ENCODE assay signal across 15 cellular contexts in the genomic region with DNA sequence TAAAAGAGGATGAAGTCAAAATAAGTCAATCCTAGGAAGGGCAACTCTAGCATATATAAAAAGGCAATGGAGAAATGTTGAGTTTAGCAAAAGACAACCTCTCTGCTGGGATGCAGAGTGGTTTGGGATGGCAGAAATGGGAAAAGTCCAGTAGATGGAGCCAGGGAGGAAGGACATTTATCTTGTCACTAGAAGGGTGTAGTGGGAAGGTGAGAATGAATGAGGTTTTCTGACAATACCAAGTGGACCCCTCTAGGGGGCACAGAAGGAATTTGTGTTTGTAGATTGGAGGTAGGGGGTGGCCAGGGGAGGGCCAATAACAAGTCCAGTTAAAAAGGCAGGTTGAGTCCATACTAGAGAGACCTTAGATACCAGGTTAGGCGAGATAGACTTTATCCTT.
DNase-seq lines count a peak whose midpoint lies in the region; ATAC-seq, FAIRE-seq and TF ChIP-seq lines count a peak whose summit lies in the region.
"Had no signal": no experiment of that assay in that cellular context is flagged by ENCODE, and none has a peak within 500 bp of the region (broad histone marks: within the 10 kb centered on the region; RNA-seq: fewer than 3 reads in every experiment).

No MANE protein-coding gene starts in this region.

- no peak overlapping the region for H4K5ac ChIP-seq in H1 (ENCODE audit: insufficient read length, low read depth, low read length)

- H3K4me3 ChIP-seq in H1 (ENCODE audit: extremely low read depth in 1 of 4, insufficient read depth in 2 of 4, low read depth in 3 of 4, low read length in 4 of 4) (no peak overlapping the region), osteoblast (ENCODE audit: insufficient read depth, low read length) (no peak overlapping the region)
- H3K4me3 ChIP-seq: vagina had no signal

- WGBS in H1 (ENCODE audit: extremely low coverage in 1 of 2, insufficient coverage in 1 of 2, insufficient read length in 1 of 2, insufficient replicate concordance in 2 of 2, low coverage in 1 of 2, low lambda C conversion rate in 2 of 2, missing lambda C conversion rate in 1 of 2), 2 experiments = 80% methylated on average over 1 of the region's 1 CpG; no CpG with 5 or more reads in 1 of the 2 experiments

- H3K27ac ChIP-seq in H1 (ENCODE audit: low read depth, low read length) (no peak overlapping the region), osteoblast (ENCODE audit: low read depth, low read length) (no peak overlapping the region)
- H3K27ac ChIP-seq: vagina had no signal

- TF ChIP-seq CTCF in H1 (IDR thresholded peaks at IDR 0.05; ENCODE audit: control extremely low read depth in 1 of 3, insufficient read depth in 1 of 3, low read depth in 1 of 3, low read length in 3 of 3) (peak in 2 of 3 experiments; percentile 69 to 78; a peak in 3 of 4 replicates), osteoblast (IDR thresholded peaks at IDR 0.05; ENCODE audit: extremely low read depth, low read depth, low read length) (peak; percentile 47)

- no peak overlapping the region for H3K14ac ChIP-seq in H1 (ENCODE audit: insufficient read length)

- DNase-seq in SIG-M5 treated with dmso at 0.1 percent for 504 hours (lab: John Stamatoyannopoulos, UW; ENCODE audit: unreplicated experiment) = peak; percentile 9
- DNase-seq in SIG-M5 (lab: John Stamatoyannopoulos, UW) = no peak
- peak; percentile 7 for DNase-seq in NCI-H526 treated with DMSO at 0.1 percent for 48 hours (lab: John Stamatoyannopoulos, UW)
- peak in 1 of 2 experiments; percentile 46 for DNase-seq in H1 (ENCODE audit: low read depth in 1 of 2, low spot score in 2 of 2)
- no peak for DNase-seq in osteoblast (ENCODE audit: insufficient read length, low spot score, missing footprints)
- no peak for DNase-seq in head of caudate nucleus
- DNase-seq in NCI-H2227 (lab: John Stamatoyannopoulos, UW; ENCODE audit: unreplicated experiment) = no peak
- DNase-seq: AML-193, cerebellar nuclear complex, glutamatergic neuron, GOT3, NCI-H1105 had no signal

- H2BK5ac ChIP-seq in H1 (ENCODE audit: low read depth, low read length) = peak overlapping the region; percentile 7; the same call in 1 of the 2 replicates

- H3K23ac ChIP-seq in H1 (ENCODE audit: insufficient read length) = no peak overlapping the region

- H3K79me1 ChIP-seq in H1 (ENCODE audit: low read depth, low read length) = peaks cover 5% of the 10 kb centered on the region

- peaks cover 6% of the 10 kb centered on the region; the same call in 1 of the 2 replicates for H3K23me2 ChIP-seq in H1 (ENCODE audit: low read depth, low read length)

- TF ChIP-seq RAD21 in H1 (IDR thresholded peaks at IDR 0.05 in 1 of 2, conservative IDR thresholded peaks at IDR 0.05 in 1 of 2; ENCODE audit: low read depth in 2 of 2, low read length in 2 of 2) = peak; percentile 72 to 85

- H3K56ac ChIP-seq in H1 (replicated peaks; ENCODE audit: insufficient read length, low read depth, low read length) = no peak overlapping the region

- peak; percentile 79 for FAIRE-seq in H1 (lab: Jason Lieb, UNC)

- H2BK120ac ChIP-seq in H1 (replicated peaks; ENCODE audit: low read depth, low read length) = no peak overlapping the region

- no peak overlapping the region for H2AFZ ChIP-seq in H1 (ENCODE audit: low read length)
- no peak overlapping the region for H2AFZ ChIP-seq in osteoblast (ENCODE audit: low read length)

- ATAC-seq in HG03565 (IDR thresholded peaks at IDR 0.05; ENCODE audit: unreplicated experiment) = no peak
- ATAC-seq: sciatic nerve had no signal

- H3K9ac ChIP-seq in H1 (replicated peaks in 1 of 4; ENCODE audit: extremely low read depth in 1 of 4, low read depth in 3 of 4, low read length in 3 of 4) = no peak overlapping the region

- no peak overlapping the region for H2BK20ac ChIP-seq in H1 (ENCODE audit: low read length)

- intact Hi-C loops in head of caudate nucleus (cut with DNase I) = no loop called here

- peaks cover 0 to 4% (median under 1%) of the 10 kb centered on the region in 4 experiments; a peak in 2 of 7 replicates for H3K27me3 ChIP-seq in H1 (replicated peaks in 1 of 4; ENCODE audit: control insufficient read depth in 3 of 4, extremely low read depth in 1 of 4, insufficient read depth in 3 of 4, low read length in 3 of 4)
- no peaks in the 10 kb centered on the region for H3K27me3 ChIP-seq in osteoblast (ENCODE audit: insufficient read depth, low read length)
- H3K27me3 ChIP-seq: vagina had no signal

- H2AK5ac ChIP-seq in H1 (ENCODE audit: low read depth, low read length) = peak overlapping the region; percentile 70; the same call in 1 of the 2 replicates

- no peak for TF ChIP-seq POLR2A in H1 (IDR thresholded peaks at IDR 0.05; ENCODE audit: control extremely low read depth in 1 of 2, low read depth in 2 of 2, low read length in 2 of 2)

- H2BK12ac ChIP-seq in H1 (ENCODE audit: low read depth, low read length) = peak overlapping the region; percentile 77

- no peaks in the 10 kb centered on the region for H3K79me2 ChIP-seq in H1 (ENCODE audit: control insufficient read depth in 1 of 2, insufficient read depth in 2 of 2, low read length in 2 of 2)
- H3K79me2 ChIP-seq in osteoblast (ENCODE audit: insufficient read depth, low read length) = no peaks in the 10 kb centered on the region

- H4K20me1 ChIP-seq in H1 (replicated peaks in 1 of 2; ENCODE audit: control insufficient read depth in 1 of 2, insufficient read depth in 2 of 2, low read length in 2 of 2) (peaks cover 0 to 5% of the 10 kb centered on the region in 2 experiments), osteoblast (ENCODE audit: insufficient read depth, low read length) (no peaks in the 10 kb centered on the region)

- H3K18ac ChIP-seq in H1 (ENCODE audit: extremely low read depth, low read length) = no peak overlapping the region

- H3K9me3 ChIP-seq in H1 (ENCODE audit: insufficient read depth in 2 of 2, low read depth in 1 of 2, low read length in 1 of 2) (no peaks in the 10 kb centered on the region), osteoblast (ENCODE audit: low read depth, low read length) (no peaks in the 10 kb centered on the region)
- H3K9me3 ChIP-seq: vagina had no signal

- H3K4ac ChIP-seq in H1 (replicated peaks; ENCODE audit: insufficient read length, low read depth, low read length) = no peak overlapping the region

- no peak for TF ChIP-seq EP300 in H1 (IDR thresholded peaks at IDR 0.05; ENCODE audit: borderline replicate concordance in 1 of 2, low read depth in 2 of 2, low read length in 2 of 2)

- CTCF ChIA-PET in H1 (lab: Charles Lee; ENCODE audit: partially characterized antibody) = interaction anchor here (0.8 to 2.6 kb wide), 15 partner anchors 11 to 605 kb away, joined by 3 to 12 read pairs (median 4); no protein-coding TSS in a partner anchor

- POLR2A ChIA-PET in H1 (lab: Charles Lee; ENCODE audit: partially characterized antibody) = interaction anchor here (1.3 kb wide), 1 partner anchor 9 kb away, joined by 3 read pairs; no protein-coding TSS in a partner anchor

- no peak overlapping the region for H3K4me2 ChIP-seq in H1 (ENCODE audit: insufficient read depth in 1 of 2, low read depth in 2 of 2, low read length in 2 of 2)
- H3K4me2 ChIP-seq in osteoblast (ENCODE audit: insufficient read depth, low read length) = no peak overlapping the region

- no peak overlapping the region for H2BK15ac ChIP-seq in H1 (ENCODE audit: low read length)

- H3K4me1 ChIP-seq in H1 (replicated peaks in 1 of 4; ENCODE audit: control insufficient read depth in 3 of 4, insufficient read depth in 4 of 4, low read length in 3 of 4) (peaks cover 0 to 3% (median under 1%) of the 10 kb centered on the region in 4 experiments; a peak in 1 of 7 replicates), osteoblast (ENCODE audit: insufficient read depth, low read length) (no peaks in the 10 kb centered on the region)

- no peak overlapping the region for H4K8ac ChIP-seq in H1 (ENCODE audit: extremely low read depth, insufficient read depth, low read length)

- H3K36me3 ChIP-seq in H1 (ENCODE audit: control insufficient read depth in 2 of 4, insufficient read depth in 4 of 4, low read length in 3 of 4) (no peaks in the 10 kb centered on the region; a peak in 1 of 8 replicates), osteoblast (ENCODE audit: insufficient read depth, low read length) (no peaks in the 10 kb centered on the region)
- H3K36me3 ChIP-seq: vagina had no signal

- no peak overlapping the region for H4K91ac ChIP-seq in H1 (replicated peaks; ENCODE audit: insufficient read length, low read length)

TF ChIP-seq in H1, 55 proteins besides CTCF, POLR2A, EP300 and RAD21:
- no peak for TF ChIP-seq CTBP2 (IDR thresholded peaks at IDR 0.05; ENCODE audit: borderline replicate concordance, insufficient read depth, insufficient read length, low read length)
- TF ChIP-seq SP1 (IDR thresholded peaks at IDR 0.05; ENCODE audit: low read depth, low read length) = no peak
- TF ChIP-seq, protein P1, sequence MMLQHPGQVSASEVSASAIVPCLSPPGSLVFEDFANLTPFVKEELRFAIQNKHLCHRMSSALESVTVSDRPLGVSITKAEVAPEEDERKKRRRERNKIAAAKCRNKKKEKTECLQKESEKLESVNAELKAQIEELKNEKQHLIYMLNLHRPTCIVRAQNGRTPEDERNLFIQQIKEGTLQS (IDR thresholded peaks at IDR 0.05; ENCODE audit: insufficient read depth, low read depth, low read length) = no peak
- TF ChIP-seq, protein P2, sequence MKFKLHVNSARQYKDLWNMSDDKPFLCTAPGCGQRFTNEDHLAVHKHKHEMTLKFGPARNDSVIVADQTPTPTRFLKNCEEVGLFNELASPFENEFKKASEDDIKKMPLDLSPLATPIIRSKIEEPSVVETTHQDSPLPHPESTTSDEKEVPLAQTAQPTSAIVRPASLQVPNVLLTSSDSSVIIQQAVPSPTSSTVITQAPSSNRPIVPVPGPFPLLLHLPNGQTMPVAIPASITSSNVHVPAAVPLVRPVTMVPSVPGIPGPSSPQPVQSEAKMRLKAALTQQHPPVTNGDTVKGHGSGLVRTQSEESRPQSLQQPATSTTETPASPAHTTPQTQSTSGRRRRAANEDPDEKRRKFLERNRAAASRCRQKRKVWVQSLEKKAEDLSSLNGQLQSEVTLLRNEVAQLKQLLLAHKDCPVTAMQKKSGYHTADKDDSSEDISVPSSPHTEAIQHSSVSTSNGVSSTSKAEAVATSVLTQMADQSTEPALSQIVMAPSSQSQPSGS (IDR thresholded peaks at IDR 0.05; ENCODE audit: low read length) = no peak
- no peak for TF ChIP-seq ZNF274 (IDR thresholded peaks at IDR 0.05; ENCODE audit: borderline replicate concordance, extremely low read depth, low read length)
- TF ChIP-seq MAFK (IDR thresholded peaks at IDR 0.05; ENCODE audit: low read depth, low read length) = no peak
- 0 out of 2 replicates have a peak, but pooled peaks have one; percentile 22 for TF ChIP-seq YY1 (IDR thresholded peaks at IDR 0.05; ENCODE audit: low read depth, low read length)
- no peak for TF ChIP-seq NANOG (IDR thresholded peaks at IDR 0.05; ENCODE audit: insufficient read depth, low read depth, low read length, poor library complexity, severe bottlenecking)
- TF ChIP-seq TEAD4 (IDR thresholded peaks at IDR 0.05; ENCODE audit: low read depth, low read length) = peak; percentile 24; the same call in 1 of the 2 replicates

Comparison
In these comparisons a context has a peak if more than half of its experiments do, and no peak if none do; other contexts are left out.
1. DNase-seq: peak in SIG-M5 treated with dmso at 0.1 percent for 504 hours (single experiment) and NCI-H526 treated with DMSO at 0.1 percent for 48 hours (single experiment); none in SIG-M5 (single experiment), osteoblast (single experiment), head of caudate nucleus (0 of 42) and NCI-H2227 (single experiment).